Comparison of ENCODE assay signal across 23 cellular contexts in the genomic region with DNA sequence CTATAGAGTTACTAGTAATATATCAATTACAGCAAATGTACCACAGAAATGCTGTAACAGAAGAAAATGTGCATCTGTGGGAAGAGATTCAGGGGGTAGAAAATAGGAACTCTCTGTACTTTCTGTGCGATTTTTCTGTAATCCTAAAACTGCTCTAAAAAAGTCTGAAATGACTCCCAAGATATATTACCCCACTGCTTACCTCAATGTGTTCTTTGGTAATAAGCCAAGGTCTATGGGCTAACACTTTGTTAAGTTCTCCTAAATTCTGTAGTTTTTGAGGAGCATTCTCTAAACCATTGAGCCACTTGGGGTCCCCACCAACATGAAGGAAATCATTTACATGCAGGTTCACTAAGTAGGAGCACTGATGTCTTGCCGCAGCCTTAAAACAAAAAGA.
"Had no signal": no experiment of that assay in that cellular context is flagged by ENCODE, and none has a peak within 500 bp of the region (broad histone marks: within the 10 kb centered on the region; RNA-seq: fewer than 3 reads in every experiment).

No MANE protein-coding gene starts in this region.

- H3K27ac ChIP-seq: brain microvascular endothelial cell, parathyroid adenoma, thoracic aorta, upper lobe of left lung had no signal

- H3K27me3 ChIP-seq: brain microvascular endothelial cell, gastroesophageal sphincter, heart right ventricle, right lobe of liver, upper lobe of left lung had no signal

- ATAC-seq: activated CD8-positive, alpha-beta T cell treated with anti-CD3 and anti-CD28 coated beads, Interleukin-2, amount 10 ng/mL, durations not matched to agents 7 days and 5 days; activated naive CD8-positive, alpha-beta T cell treated with anti-CD3 and anti-CD28 coated beads, Interleukin-2, amount 50 U/mL, for 24 hours; gastroesophageal sphincter; heart right ventricle; left cardiac atrium; right lobe of liver; T-cell had no signal

- H3K4me3 ChIP-seq: gastroesophageal sphincter, heart right ventricle, right lobe of liver, thoracic aorta, upper lobe of left lung had no signal

- DNase-seq: activated CD4-positive, alpha-beta T cell treated with anti-CD3 and anti-CD28 coated beads for 1 hour; activated CD4-positive, alpha-beta T cell treated with anti-CD3 and anti-CD28 coated beads, Interleukin-2, amount 50 U/mL, for 1 hour; activated CD8-positive, alpha-beta T cell treated with anti-CD3 and anti-CD28 coated beads, Interleukin-2, amount 10 ng/mL, durations not matched to agents 7 days and 5 days; activated gamma-delta T cell; activated naive CD4-positive, alpha-beta T cell treated with anti-CD3 and anti-CD28 coated beads, Interleukin-2, amount 50 U/mL, for 16 hours; activated naive CD8-positive, alpha-beta T cell treated with anti-CD3 and anti-CD28 coated beads, Interleukin-2, amount 50 U/mL, for 24 hours; aorta; brain microvascular endothelial cell; central memory CD4-positive, alpha-beta T cell; effector memory CD4-positive, alpha-beta T cell; heart right ventricle; left cardiac atrium; nephron progenitor cell; right lobe of liver; small intestine; stimulated activated CD4-positive, alpha-beta T cell treated with anti-CD3 and anti-CD28 coated beads, Interleukin-15, amount 100 ng/mL, for 24 hours; stimulated activated CD8-positive, alpha-beta memory T cell treated with anti-CD3 and anti-CD28 coated beads, Interleukin-4, amount 100 ng/mL, for 48 hours; stimulated activated naive CD4-positive, alpha-beta T cell; T-cell; upper lobe of left lung had no signal

- H3K9me3 ChIP-seq: gastroesophageal sphincter, heart right ventricle, right lobe of liver, thoracic aorta, upper lobe of left lung had no signal
